1 cellular context compared by ENCODE assay signal in the genomic region with DNA sequence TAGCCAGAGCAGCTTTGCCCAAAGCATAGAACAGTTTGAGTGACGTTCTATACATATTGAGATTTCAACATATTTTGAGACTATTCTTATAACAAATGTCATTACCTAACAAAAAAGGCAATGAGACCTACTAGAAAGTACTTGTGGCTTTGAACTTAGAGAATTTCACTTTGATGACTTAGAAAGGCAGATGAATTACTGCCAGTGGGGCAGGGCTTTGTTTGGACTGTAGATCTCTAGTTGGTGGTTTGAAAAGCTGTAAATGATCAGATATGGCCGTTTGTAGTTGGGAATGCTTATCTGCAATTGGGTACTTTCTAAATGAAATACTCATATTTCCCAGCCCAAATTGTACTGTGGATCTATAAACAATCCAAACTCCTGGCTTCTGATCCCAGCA.
TF ChIP-seq lines count a peak whose summit lies in the region.

No MANE protein-coding gene starts in this region.

TF ChIP-seq in K562, 482 proteins besides CTCF, POLR2A, EP300 and RAD21:
- TF ChIP-seq, protein P1, sequence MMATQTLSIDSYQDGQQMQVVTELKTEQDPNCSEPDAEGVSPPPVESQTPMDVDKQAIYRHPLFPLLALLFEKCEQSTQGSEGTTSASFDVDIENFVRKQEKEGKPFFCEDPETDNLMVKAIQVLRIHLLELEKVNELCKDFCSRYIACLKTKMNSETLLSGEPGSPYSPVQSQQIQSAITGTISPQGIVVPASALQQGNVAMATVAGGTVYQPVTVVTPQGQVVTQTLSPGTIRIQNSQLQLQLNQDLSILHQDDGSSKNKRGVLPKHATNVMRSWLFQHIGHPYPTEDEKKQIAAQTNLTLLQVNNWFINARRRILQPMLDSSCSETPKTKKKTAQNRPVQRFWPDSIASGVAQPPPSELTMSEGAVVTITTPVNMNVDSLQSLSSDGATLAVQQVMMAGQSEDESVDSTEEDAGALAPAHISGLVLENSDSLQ (IDR thresholded peaks at IDR 0.05) = peak; percentile 61
- TF ChIP-seq SRSF9 (IDR thresholded peaks at IDR 0.05; ENCODE audit: borderline replicate concordance, low read depth, low read length) (no peak), BMI1 (IDR thresholded peaks at IDR 0.05; ENCODE audit: low read length) (no peak), FOSL1 (tag; conservative IDR thresholded peaks at IDR 0.05) (peak; percentile 32; the same call in 1 of the 2 replicates), ARID1B (IDR thresholded peaks at IDR 0.05) (0 out of 2 replicates have a peak, but pooled peaks have one; percentile 9), SMAD4 (CRISPR knock-in tag; conservative IDR thresholded peaks at IDR 0.05) (no peak), TAF7 (tag; IDR thresholded peaks at IDR 0.05) (no peak), MEIS2 (IDR thresholded peaks at IDR 0.05; ENCODE audit: partially characterized antibody) (peak; percentile 72), ETS2 (tag; IDR thresholded peaks at IDR 0.05; ENCODE audit: borderline replicate concordance, poor library complexity, severe bottlenecking) (no peak), CBFA2T3 (IDR thresholded peaks at IDR 0.05) (no peak)
- TF ChIP-seq, protein P2, sequence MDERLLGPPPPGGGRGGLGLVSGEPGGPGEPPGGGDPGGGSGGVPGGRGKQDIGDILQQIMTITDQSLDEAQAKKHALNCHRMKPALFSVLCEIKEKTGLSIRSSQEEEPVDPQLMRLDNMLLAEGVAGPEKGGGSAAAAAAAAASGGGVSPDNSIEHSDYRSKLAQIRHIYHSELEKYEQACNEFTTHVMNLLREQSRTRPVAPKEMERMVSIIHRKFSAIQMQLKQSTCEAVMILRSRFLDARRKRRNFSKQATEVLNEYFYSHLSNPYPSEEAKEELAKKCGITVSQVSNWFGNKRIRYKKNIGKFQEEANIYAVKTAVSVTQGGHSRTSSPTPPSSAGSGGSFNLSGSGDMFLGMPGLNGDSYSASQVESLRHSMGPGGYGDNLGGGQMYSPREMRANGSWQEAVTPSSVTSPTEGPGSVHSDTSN (CRISPR knock-in tag; IDR thresholded peaks at IDR 0.05; ENCODE audit: low read depth) = no peak
- TF ChIP-seq, protein P2 (tag; conservative IDR thresholded peaks at IDR 0.05; ENCODE audit: low read depth) = peak; percentile 69
